ENCODE assay signal across 11 cellular contexts in the genomic region with DNA sequence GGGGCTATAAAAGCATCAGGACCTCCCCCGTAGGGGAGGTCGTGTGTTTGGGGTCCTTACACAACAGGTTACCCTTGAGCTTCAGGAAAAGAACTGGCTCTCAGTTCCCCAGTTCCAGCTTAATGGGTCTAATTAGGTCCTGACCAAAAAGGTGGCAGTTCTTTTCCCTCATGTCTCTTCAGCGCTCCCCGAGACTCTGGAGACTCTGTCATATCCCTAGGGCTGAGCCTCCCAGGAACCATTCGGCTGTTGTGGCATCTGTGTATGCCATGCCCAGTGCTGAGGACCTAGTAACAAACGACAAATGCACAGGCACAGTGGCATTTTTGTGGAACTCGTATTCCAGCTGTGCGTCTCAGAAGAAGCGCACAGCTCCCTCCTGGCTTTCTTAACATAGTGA. TPM values are rescaled to one million over a fixed set of nuclear protein-coding genes. Genes with fewer than 3 reads are reported as not detected.
A peak's percentile ranks its signal among the peaks of the same experiment; 100 is the strongest.
DNase-seq lines count a peak whose midpoint lies in the region; ATAC-seq, FAIRE-seq and TF ChIP-seq lines count a peak whose summit lies in the region.
"Had no signal": no experiment of that assay in that cellular context is flagged by ENCODE, and none has a peak within 500 bp of the region (broad histone marks: within the 10 kb centered on the region; RNA-seq: fewer than 3 reads in every experiment).

No MANE protein-coding gene starts in this region.

- peaks cover 52% of the 10 kb centered on the region for H3K36me3 Mint-ChIP-seq in CD4-positive, alpha-beta T cell (ENCODE audit: low read depth)
- peaks cover 26% of the 10 kb centered on the region for H3K36me3 Mint-ChIP-seq in natural killer cell

- H3K27ac Mint-ChIP-seq in CD4-positive, alpha-beta T cell, result peak overlapping the region; percentile 95
- peak overlapping the region; percentile 98 to 99 for H3K27ac Mint-ChIP-seq in natural killer cell

- POLR2A ChIA-PET in CD4-positive, alpha-beta T cell (lab: Charles Lee), result interaction anchor here (5.2 kb wide), 1 partner anchor 14 kb away, joined by 92 read pairs; no protein-coding TSS in a partner anchor

- no peaks in the 10 kb centered on the region for H3K9me3 ChIP-seq in CD4-positive, alpha-beta T cell (ENCODE audit: control insufficient read depth, low read length)
- H3K9me3 ChIP-seq in MM.1S (replicated peaks; ENCODE audit: insufficient read depth, low read length) (no peaks in the 10 kb centered on the region), mammary epithelial cell (replicated peaks; ENCODE audit: insufficient read depth, low read length) (no peaks in the 10 kb centered on the region), left ventricle myocardium inferior (replicated peaks) (no peaks in the 10 kb centered on the region)

- in situ Hi-C loops in mammary epithelial cell (cut with MboI; ENCODE audit: low sequenced_read_pairs in 2 of 2), result no loop called here

- H2AFZ ChIP-seq in MM.1S (ENCODE audit: low read length) (no peak overlapping the region), mammary epithelial cell (ENCODE audit: low read depth, low read length) (no peak overlapping the region)
- H2AFZ ChIP-seq: PC-9 had no signal

- H3K9ac ChIP-seq in MM.1S (ENCODE audit: low read length) (peak overlapping the region; percentile 98), mammary epithelial cell (ENCODE audit: insufficient read depth, low read length) (no peak overlapping the region)

- FAIRE-seq in frontal cortex (lab: Jason Lieb, UNC), result no peak

- H3K9me2 ChIP-seq in MM.1S (replicated peaks; ENCODE audit: insufficient read depth, low read length), result no peaks in the 10 kb centered on the region

- no peak for DNase-seq in CD4-positive, alpha-beta T cell
- peak; percentile 31 for DNase-seq in MM.1S
- no peak for DNase-seq in mammary epithelial cell
- no peak for DNase-seq in natural killer cell
- DNase-seq in left ventricle myocardium inferior, result no peak
- DNase-seq in NK-92 (lab: John Stamatoyannopoulos, UW; ENCODE audit: unreplicated experiment), result no peak
- DNase-seq in frontal cortex (ENCODE audit: low spot score in 2 of 2), result no peak
- no peak for DNase-seq in SW 1271 (lab: John Stamatoyannopoulos, UW)
- DNase-seq: NCI-H1105 treated with DMSO at 0.1 percent for 48 hours had no signal

- WGBS in mammary epithelial cell (ENCODE audit: low coverage, missing lambda C conversion rate), result 98% methylated on average over 9 of the region's 9 CpGs

- CTCF ChIA-PET in CD4-positive, alpha-beta T cell (lab: Charles Lee), result no interaction called here
- CTCF ChIA-PET in mammary epithelial cell (lab: Charles Lee; ENCODE audit: low non-redundant PET), result no interaction called here

- H3K4me3 Mint-ChIP-seq in CD4-positive, alpha-beta T cell, result peak overlapping the region; percentile 90
- peak overlapping the region; percentile 98 for H3K4me3 Mint-ChIP-seq in natural killer cell

- H3K9me3 Mint-ChIP-seq in CD4-positive, alpha-beta T cell, result no peaks in the 10 kb centered on the region
- H3K9me3 Mint-ChIP-seq in natural killer cell, result no peaks in the 10 kb centered on the region

- no TSS peak for BruUV-seq in mammary epithelial cell (replicated peaks; lab: Mats Ljungman, UMichigan)

- TF ChIP-seq CTCF in CD4-positive, alpha-beta T cell (IDR thresholded peaks at IDR 0.05), result no peak
- TF ChIP-seq CTCF in MM.1S (IDR thresholded peaks at IDR 0.05; ENCODE audit: low read length), result no peak
- TF ChIP-seq CTCF in mammary epithelial cell (conservative IDR thresholded peaks at IDR 0.05 in 1 of 2, IDR thresholded peaks at IDR 0.05 in 1 of 2; ENCODE audit: extremely low read depth in 1 of 2, insufficient read depth in 1 of 2, low read depth in 1 of 2, low read length in 2 of 2), result no peak
- TF ChIP-seq CTCF in natural killer cell (IDR thresholded peaks at IDR 0.05), result no peak
- no peak for TF ChIP-seq CTCF in left ventricle myocardium inferior (IDR thresholded peaks at IDR 0.05; ENCODE audit: borderline replicate concordance)

- H3K79me2 ChIP-seq in MM.1S (ENCODE audit: low read length) (peaks cover 100% of the 10 kb centered on the region), mammary epithelial cell (ENCODE audit: insufficient read depth, low read length) (no peaks in the 10 kb centered on the region)

- peaks cover 76% of the 10 kb centered on the region for H3K36me3 ChIP-seq in MM.1S (replicated peaks; ENCODE audit: insufficient read depth, low read length)
- peaks cover 11% of the 10 kb centered on the region for H3K36me3 ChIP-seq in mammary epithelial cell (ENCODE audit: insufficient read depth, low read length)
- peaks cover 7% of the 10 kb centered on the region for H3K36me3 ChIP-seq in left ventricle myocardium inferior

- intact Hi-C loops in CD4-positive, alpha-beta T cell (cut with DNase I, micrococcal nuclease), result loop anchor here in 1 of 2 experiments (10.0 kb wide), 1 partner anchor 414 kb away; no protein-coding TSS in a partner anchor
- intact Hi-C loops in mammary epithelial cell (cut with micrococcal nuclease) (loop anchor here (5.0 kb wide), 1 partner anchor 202 kb away; no protein-coding TSS in a partner anchor), natural killer cell (cut with micrococcal nuclease) (no loop called here), left ventricle myocardium inferior (cut with micrococcal nuclease) (no loop called here)

- H4K20me1 ChIP-seq in MM.1S (ENCODE audit: insufficient read depth, low read length) (no peaks in the 10 kb centered on the region), mammary epithelial cell (ENCODE audit: insufficient read depth, low read length) (no peaks in the 10 kb centered on the region)

- H3K27me3 Mint-ChIP-seq in CD4-positive, alpha-beta T cell, result no peaks in the 10 kb centered on the region
- H3K27me3 Mint-ChIP-seq in natural killer cell (ENCODE audit: low read depth in 2 of 2), result no peaks in the 10 kb centered on the region

- ATAC-seq in CD4-positive, alpha-beta T cell (ENCODE audit: poor library complexity), result no peak
- ATAC-seq in natural killer cell, result no peak
- ATAC-seq: activated CD4-positive, CD25-positive, alpha-beta regulatory T cell treated with anti-CD3 and anti-CD28 coated beads, Interleukin-2, amount 50 U/mL, for 24 hours had no signal

- no peak overlapping the region for H3K27ac ChIP-seq in CD4-positive, alpha-beta T cell (ENCODE audit: low read depth, low read length)
- H3K27ac ChIP-seq in MM.1S (ENCODE audit: low read length) (peak overlapping the region; percentile 98), mammary epithelial cell (ENCODE audit: insufficient read depth, low read depth, low read length) (peak overlapping the region; percentile 62), left ventricle myocardium inferior (replicated peaks) (no peak overlapping the region)

- H3K4me1 ChIP-seq in MM.1S (ENCODE audit: low read length) (peaks cover 58% of the 10 kb centered on the region), mammary epithelial cell (ENCODE audit: insufficient read depth, low read length) (peaks cover 36% of the 10 kb centered on the region), left ventricle myocardium inferior (peaks cover 29% of the 10 kb centered on the region)

- no peaks in the 10 kb centered on the region for H3K27me3 ChIP-seq in CD4-positive, alpha-beta T cell (ENCODE audit: control insufficient read depth, insufficient read depth, low read length)
- H3K27me3 ChIP-seq in MM.1S (replicated peaks; ENCODE audit: insufficient read depth, low read length) (no peaks in the 10 kb centered on the region), mammary epithelial cell (ENCODE audit: insufficient read depth, low read length) (no peaks in the 10 kb centered on the region), left ventricle myocardium inferior (ENCODE audit: low read depth) (peaks cover 90% of the 10 kb centered on the region)

- peaks cover 80% of the 10 kb centered on the region for H3K4me1 Mint-ChIP-seq in CD4-positive, alpha-beta T cell (ENCODE audit: low read depth)
- peaks cover 84 to 90% of the 10 kb centered on the region in 2 donors for H3K4me1 Mint-ChIP-seq in natural killer cell

- H3F3A ChIP-seq in MM.1S (ENCODE audit: insufficient read depth, low read length), result peaks cover 98% of the 10 kb centered on the region

- peak overlapping the region; percentile 95 for H3K4me3 ChIP-seq in MM.1S (ENCODE audit: low read length)
- no peak overlapping the region for H3K4me3 ChIP-seq in mammary epithelial cell (replicated peaks in 1 of 3; ENCODE audit: insufficient read depth in 1 of 3, low read depth in 2 of 3, low read length in 3 of 3)
- H3K4me3 ChIP-seq in left ventricle myocardium inferior, result no peak overlapping the region
- H3K4me3 ChIP-seq: PC-9 had no signal

- dilution Hi-C loops in mammary epithelial cell (cut with HindIII; ENCODE audit: low sequenced_read_pairs), result no loop called here

- H3K4me2 ChIP-seq in MM.1S (ENCODE audit: low read depth, low read length) (peak overlapping the region; percentile 95), mammary epithelial cell (ENCODE audit: insufficient read depth, low read depth, low read length) (no peak overlapping the region)

RNA-seq across cellular contexts. Expression of a gene that starts 14.6 kb away (rescaled TPM):
- 10 to 100 TPM; 69.9 to 83.4 TPM for total RNA-seq in CD4-positive, alpha-beta T cell
- 10 to 100 TPM in 1 of 2 donors, 1 to 10 TPM in 1; 5.7 to 17.7 TPM for total RNA-seq in mammary epithelial cell
- polyA plus RNA-seq in mammary epithelial cell, result 3.2 TPM
- polyA minus RNA-seq in mammary epithelial cell, result 20.5 TPM
- total RNA-seq in natural killer cell, result 100 to 1,000 TPM; 165 to 180 (median 177) TPM
- 0.85 TPM for total RNA-seq in left ventricle myocardium inferior
- total RNA-seq in frontal cortex, result 1.6 TPM

Comparison
In these comparisons a context has a peak if more than half of its experiments do, and no peak if none do; other contexts are left out.
1. H3K27ac ChIP-seq: peak in MM.1S (single experiment) and mammary epithelial cell (single experiment); none in CD4-positive, alpha-beta T cell (single experiment) and left ventricle myocardium inferior (single experiment).